ENCODE assay signal across 23 cellular contexts in the genomic region with DNA sequence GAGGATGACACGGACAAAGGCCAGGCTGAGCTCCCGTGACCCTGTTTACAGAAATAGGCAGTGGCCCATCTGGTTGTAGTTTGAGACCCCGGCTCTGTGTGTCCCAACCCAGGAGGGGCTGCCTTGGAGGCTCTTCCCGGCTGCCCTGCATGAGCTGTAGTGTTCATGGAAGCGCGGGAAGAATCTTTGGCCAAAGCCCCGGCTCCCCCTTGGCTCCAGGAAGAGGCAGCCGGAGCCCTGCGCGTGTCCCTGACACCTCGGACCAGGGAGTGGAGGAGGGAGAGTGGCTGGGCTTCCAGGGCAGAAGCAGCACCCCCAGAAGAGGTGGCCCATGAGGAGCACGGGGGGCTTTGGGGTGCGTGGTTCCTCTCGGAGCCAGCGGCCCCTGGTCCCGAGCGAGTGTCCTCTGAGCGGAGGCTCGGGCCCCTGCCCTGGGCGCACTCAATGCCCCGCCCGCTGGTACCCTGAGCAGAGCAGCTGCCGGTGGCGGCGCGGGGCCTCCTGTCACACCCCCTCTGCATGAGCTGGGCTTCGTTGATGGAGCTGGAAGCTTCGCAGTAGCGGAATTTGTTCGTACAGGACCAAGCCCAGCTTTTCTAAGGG. TPM values are rescaled to one million over a fixed set of nuclear protein-coding genes. Genes with fewer than 3 reads are reported as not detected.
DNase-seq lines count a peak whose midpoint lies in the region; ATAC-seq and TF ChIP-seq lines count a peak whose summit lies in the region.
"Had no signal": no experiment of that assay in that cellular context is flagged by ENCODE, and none has a peak within 500 bp of the region (broad histone marks: within the 10 kb centered on the region; RNA-seq: fewer than 3 reads in every experiment).

No MANE protein-coding gene starts in this region.

- H3K9me3 ChIP-seq in ovary: peaks cover 0 to 3% of the 10 kb centered on the region in 2 donors
- H3K9me3 ChIP-seq in endodermal cell (ENCODE audit: control insufficient read depth, low read length): peaks cover 16% of the 10 kb centered on the region
- H3K9me3 ChIP-seq: Peyer's patch had no signal

- TF ChIP-seq EP300 in ovary (IDR thresholded peaks at IDR 0.05): no peak

- intact Hi-C loops in lower leg skin (cut with DNase I; ENCODE audit: low total_unique reads) (no loop called here), ovary (cut with DNase I) (no loop called here)

- H3K9me3 Mint-ChIP-seq in endodermal cell: peaks cover 10% of the 10 kb centered on the region
- H3K9me3 Mint-ChIP-seq: T-cell had no signal

- H3K4me1 ChIP-seq in ovary (ENCODE audit: insufficient read depth) (no peaks in the 10 kb centered on the region), endodermal cell (ENCODE audit: control insufficient read depth, insufficient read depth, low read length) (no peaks in the 10 kb centered on the region)
- H3K4me1 ChIP-seq: Peyer's patch had no signal

- H3K4me3 ChIP-seq in LNCaP clone FGC (ENCODE audit: low read depth, low read length): peak overlapping the region; percentile 52
- H3K4me3 ChIP-seq in lower leg skin (ENCODE audit: low read depth, poor library complexity, severe bottlenecking): no peak overlapping the region
- no peak overlapping the region for H3K4me3 ChIP-seq in ovary
- no peak overlapping the region for H3K4me3 ChIP-seq in endodermal cell (ENCODE audit: low read length)
- H3K4me3 ChIP-seq: GM12878, Peyer's patch had no signal

- TF ChIP-seq CTCF in LNCaP clone FGC (IDR thresholded peaks at IDR 0.05; ENCODE audit: control insufficient read depth, extremely low read depth, insufficient read depth) (no peak), lower leg skin (IDR thresholded peaks at IDR 0.05) (no peak), ovary (IDR thresholded peaks at IDR 0.05) (no peak), endodermal cell (conservative IDR thresholded peaks at IDR 0.05) (no peak)

- ATAC-seq in GM18907 (IDR thresholded peaks at IDR 0.05; ENCODE audit: unreplicated experiment): no peak
- ATAC-seq: GM12878 had no signal

- H3K27ac ChIP-seq in ovary (no peak overlapping the region), endodermal cell (ENCODE audit: low read depth, low read length) (no peak overlapping the region)
- H3K27ac ChIP-seq: C4-2B, Peyer's patch had no signal

- no peak overlapping the region for H3K27ac Mint-ChIP-seq in endodermal cell
- H3K27ac Mint-ChIP-seq: T-cell had no signal

- H3K36me3 Mint-ChIP-seq in endodermal cell (ENCODE audit: low read depth): no peaks in the 10 kb centered on the region
- H3K36me3 Mint-ChIP-seq: T-cell had no signal

- H3K27me3 Mint-ChIP-seq in endodermal cell (ENCODE audit: insufficient read depth): peaks cover 17% of the 10 kb centered on the region

- no peak overlapping the region for H3K9ac ChIP-seq in endodermal cell (ENCODE audit: extremely low read depth, low read length, poor library complexity, severe bottlenecking)

- peaks cover 17% of the 10 kb centered on the region for H3K4me1 Mint-ChIP-seq in endodermal cell

- 77 to 78% methylated on average over 26 to 27 of the region's 30 CpGs for WGBS in lower leg skin, 2 donors
- 68 to 71% (median 69%) methylated on average over 30 of the region's 30 CpGs for WGBS in ovary, 3 donors
- 82 to 84% methylated on average over 18 to 30 of the region's 30 CpGs for WGBS in endodermal cell (ENCODE audit: insufficient coverage in 1 of 2, insufficient read length in 1 of 2), 2 experiments

- DNase-seq in AG08396 (ENCODE audit: low spot score): peak; percentile 6
- DNase-seq in D341Med (ENCODE audit: low spot score): peak; percentile 37
- no peak for DNase-seq in LNCaP clone FGC (ENCODE audit: low read depth)
- peak; percentile 3 to 76 for DNase-seq in lower leg skin (ENCODE audit: low spot score in 2 of 2)
- no peak for DNase-seq in ovary
- DNase-seq in SW 1271 (lab: John Stamatoyannopoulos, UW): no peak
- DNase-seq in endodermal cell: no peak
- DNase-seq: ACHN; AML-193; DMS 273 treated with DMSO at 0.1 percent for 48 hours; GF-D8; HCEC 1CT; NCI-H1092 treated with DMSO at 0.1 percent for 48 hours; NCI-H2029 treated with DMSO at 0.1 percent for 48 hours; NCI-H748 treated with DMSO at 0.1 percent for 48 hours; NK-92 treated with Interleukin-12 subunit alpha and Interleukin-12 subunit beta, amount 100 ng/mL, for 24 hours had no signal

- H3K27me3 ChIP-seq in ovary: no peaks in the 10 kb centered on the region
- no peaks in the 10 kb centered on the region for H3K27me3 ChIP-seq in endodermal cell (ENCODE audit: control insufficient read depth, insufficient read depth, low read length, poor library complexity, severe bottlenecking)
- H3K27me3 ChIP-seq: Peyer's patch had no signal

- TF ChIP-seq POLR2A in lower leg skin (IDR thresholded peaks at IDR 0.05) (no peak), ovary (IDR thresholded peaks at IDR 0.05) (no peak)

- H3K36me3 ChIP-seq in ovary: no peaks in the 10 kb centered on the region
- no peaks in the 10 kb centered on the region for H3K36me3 ChIP-seq in endodermal cell (ENCODE audit: control insufficient read depth, insufficient read depth, low read length)
- H3K36me3 ChIP-seq: Peyer's patch had no signal

- no peak overlapping the region for H3K4me3 Mint-ChIP-seq in endodermal cell

RNA-seq across cellular contexts. Expression of a gene that starts 21.7 kb away (rescaled TPM):
- total RNA-seq in lower leg skin (1 to 10 TPM; 1.2 to 2.8 (median 2.4) TPM), ovary (1 to 10 TPM; 2.1 to 4.2 (median 2.5) TPM), endodermal cell (under 1 TPM; 0.55 to 0.71 TPM)
- 1 to 10 TPM in 1 of 2 donors, under 1 TPM in 1; 0.27 to 2.2 TPM for polyA plus RNA-seq in ovary
- 0.82 TPM for polyA plus RNA-seq in endodermal cell (2013, experiment 1 of 2)
- polyA plus RNA-seq in endodermal cell (2013, experiment 2 of 2): 0.75 TPM

RNA-seq across cellular contexts. Expression of a gene that starts 35.7 kb away (rescaled TPM):
- total RNA-seq in lower leg skin (not detected), ovary (under 1 TPM in 2 of 7 donors, not detected in 5; 0.18 to 0.36 TPM), endodermal cell (not detected)
- polyA plus RNA-seq in ovary: not detected
- polyA plus RNA-seq in endodermal cell (2013, experiment 1 of 2): not detected
- not detected for polyA plus RNA-seq in endodermal cell (2013, experiment 2 of 2)
- total RNA-seq: GM12878, LHCN-M2, NCI-H460, T-cell had no signal
- polyA plus RNA-seq: GM12878 had no signal

RNA-seq across cellular contexts. Expression of a gene that starts 44.7 kb away (rescaled TPM):
- not detected for total RNA-seq in lower leg skin
- not detected for total RNA-seq in ovary
- not detected for polyA plus RNA-seq in ovary
- not detected for total RNA-seq in endodermal cell
- polyA plus RNA-seq in endodermal cell (2013, experiment 1 of 2): not detected
- not detected for polyA plus RNA-seq in endodermal cell (2013, experiment 2 of 2)
- total RNA-seq: GM12878, LHCN-M2, NCI-H460, T-cell had no signal
- polyA plus RNA-seq: GM12878 had no signal

Comparison
In these comparisons a context has a peak if more than half of its experiments do, and no peak if none do; other contexts are left out.
1. DNase-seq: peak in AG08396 (single experiment), D341Med (single experiment) and lower leg skin (2 of 2); none in LNCaP clone FGC (single experiment), ovary (0 of 5), SW 1271 (0 of 2) and endodermal cell (single experiment).